9 cellular contexts compared by ENCODE assay signal in genomic region chr13:86095351-86095750, GRCh38.
"Had no signal": no experiment of that assay in that cellular context is flagged by ENCODE, and none has a peak within 500 bp of the region (broad histone marks: within the 10 kb centered on the region; RNA-seq: fewer than 3 reads in every experiment).

No MANE protein-coding gene starts in this region.

- H3K4me3 Mint-ChIP-seq: HFFc6 had no signal

- H3K27ac Mint-ChIP-seq: HFFc6 had no signal

- ATAC-seq: HCT116, K562 had no signal

- H3K4me3 ChIP-seq: GM23248, HAP-1, K562 had no signal

- H3K4me1 ChIP-seq: HAP-1 had no signal

- H3K9me3 ChIP-seq: HAP-1 had no signal

- H3K36me3 ChIP-seq: HAP-1 had no signal

- H3K9ac ChIP-seq: GM23248 had no signal

- H2AFZ ChIP-seq: GM23248 had no signal

- H3K27ac ChIP-seq: GM23248 had no signal

- DNase-seq: GM23248, GOT3, H7, HFFc6, IMR-90, KG1 had no signal
